ENCODE assay signal across 11 cellular contexts in the genomic region with DNA sequence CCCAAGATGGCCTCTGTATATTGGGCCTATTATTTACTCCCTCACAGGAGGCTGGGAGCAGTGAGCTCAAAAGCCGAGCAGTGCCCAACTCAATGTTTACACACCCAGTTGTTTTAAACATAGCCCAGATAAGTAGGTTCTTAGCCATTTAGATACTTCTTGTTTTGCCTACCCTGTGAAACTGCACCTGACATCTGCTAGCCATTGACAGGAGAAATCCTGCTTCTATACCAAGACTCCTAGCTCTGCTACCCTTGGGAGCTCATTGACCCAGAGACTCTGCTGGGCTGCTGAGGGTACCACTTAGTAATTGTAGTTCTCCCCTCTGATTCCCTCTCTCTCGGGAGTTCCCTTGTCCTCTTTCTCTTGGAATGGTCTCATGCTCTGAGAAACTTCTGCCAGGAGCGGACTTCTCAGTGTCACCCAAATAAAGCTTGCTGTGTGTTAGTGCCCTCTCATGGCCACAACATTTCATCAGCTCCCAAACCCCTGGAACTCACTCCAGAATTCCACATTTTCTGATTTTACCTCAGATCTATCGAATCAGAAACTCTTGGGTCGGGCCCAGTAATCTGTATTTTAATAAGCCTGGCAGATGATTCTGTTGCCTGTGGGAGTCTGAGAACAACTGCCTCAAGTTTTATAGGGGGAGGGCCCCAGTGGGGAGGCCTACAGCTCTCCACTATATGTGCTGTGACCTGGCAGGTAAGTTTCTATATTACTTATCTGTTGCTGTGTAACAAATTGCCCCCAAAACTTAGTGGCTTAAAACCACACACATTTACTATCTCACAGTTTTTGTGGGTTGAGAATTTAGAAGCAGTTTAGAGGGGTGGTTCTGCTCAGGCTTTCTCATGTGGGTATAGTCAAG.
A peak's percentile ranks its signal among the peaks of the same experiment; 100 is the strongest.
DNase-seq lines count a peak whose midpoint lies in the region; ATAC-seq, FAIRE-seq and TF ChIP-seq lines count a peak whose summit lies in the region.
"Had no signal": no experiment of that assay in that cellular context is flagged by ENCODE, and none has a peak within 500 bp of the region (broad histone marks: within the 10 kb centered on the region; RNA-seq: fewer than 3 reads in every experiment).

No MANE protein-coding gene starts in this region.

- TF ChIP-seq RAD21 in K562 (CRISPR knock-in tag; conservative IDR thresholded peaks at IDR 0.05 in 1 of 2, IDR thresholded peaks at IDR 0.05 in 1 of 2), result peak; percentile 65 to 72

- CTCF ChIA-PET in K562 (lab: Yijun Ruan, JAX; ENCODE audit: low intra/inter-chr PET ratio), result interaction anchor here (1.3 kb wide), 1 partner anchor 145 kb away, joined by 5 read pairs; no protein-coding TSS in a partner anchor

- H3K27me3 ChIP-seq in K562 (ENCODE audit: control insufficient read depth in 2 of 2, insufficient read depth in 2 of 2, low read length in 2 of 2) (no peaks in the 10 kb centered on the region), left lung (no peaks in the 10 kb centered on the region)

- H3K4me3 Mint-ChIP-seq in HFFc6, result no peak overlapping the region
- H3K4me3 Mint-ChIP-seq: activated naive CD8-positive, alpha-beta T cell treated with anti-CD3 and anti-CD28 coated beads for 36 hours had no signal

- H3K4me1 ChIP-seq in K562 (replicated peaks in 1 of 2; ENCODE audit: control insufficient read depth in 2 of 2, insufficient read depth in 2 of 2, low read length in 2 of 2) (no peaks in the 10 kb centered on the region), left lung (no peaks in the 10 kb centered on the region)

- no peak for TF ChIP-seq EP300 in K562 (IDR thresholded peaks at IDR 0.05; ENCODE audit: low read length)

- DNase-seq in AG09319 (ENCODE audit: extremely low read depth, low read depth) (peak; percentile 4), HFFc6 (peak; percentile 30), K562 (ENCODE audit: extremely low read depth in 1 of 4, low spot score in 3 of 4) (peak in 1 of 4 experiments; percentile 3), left lung (no peak), 8988T (no peak)
- DNase-seq: activated naive CD8-positive, alpha-beta T cell treated with anti-CD3 and anti-CD28 coated beads for 36 hours; GF-D8; islet precursor cell had no signal

- no peak for TF ChIP-seq POLR2A in K562 (conservative IDR thresholded peaks at IDR 0.05)

- H3K9me3 ChIP-seq in K562 (replicated peaks; ENCODE audit: control insufficient read depth, insufficient read depth, low read depth, low read length) (no peaks in the 10 kb centered on the region), left lung (no peaks in the 10 kb centered on the region)

- BruUV-seq in K562 (replicated peaks; lab: Mats Ljungman, UMichigan), result no TSS peak

- no peaks in the 10 kb centered on the region for H3K36me3 Mint-ChIP-seq in HFFc6 (ENCODE audit: low read depth)
- H3K36me3 Mint-ChIP-seq: activated naive CD8-positive, alpha-beta T cell treated with anti-CD3 and anti-CD28 coated beads for 36 hours had no signal

- FAIRE-seq in K562 (lab: Jason Lieb, UNC), result no peak

- intact Hi-C loops in K562 (cut with micrococcal nuclease) (loop anchor here (1.0 kb wide), 1 partner anchor 145 kb away; no protein-coding TSS in a partner anchor), left lung (cut with DNase I) (no loop called here)

- H3K27ac Mint-ChIP-seq in HFFc6, result no peak overlapping the region
- H3K27ac Mint-ChIP-seq: activated naive CD8-positive, alpha-beta T cell treated with anti-CD3 and anti-CD28 coated beads for 36 hours had no signal

- H3K4me2 ChIP-seq in K562 (ENCODE audit: insufficient read depth, low read length), result no peak overlapping the region

- H2AFZ ChIP-seq in K562 (ENCODE audit: low read depth, low read length), result no peak overlapping the region

- no peaks in the 10 kb centered on the region; the same call in 1 of the 2 replicates for H3K4me1 Mint-ChIP-seq in HFFc6 (ENCODE audit: low read depth)
- H3K4me1 Mint-ChIP-seq: activated naive CD8-positive, alpha-beta T cell treated with anti-CD3 and anti-CD28 coated beads for 36 hours had no signal

- H3K27ac ChIP-seq in K562 (ENCODE audit: extremely low read depth, low read depth, low read length) (no peak overlapping the region), left lung (no peak overlapping the region)

- H3K36me3 ChIP-seq in K562 (ENCODE audit: control insufficient read depth, insufficient read depth, low read length) (no peaks in the 10 kb centered on the region), left lung (no peaks in the 10 kb centered on the region)

- H3K27me3 Mint-ChIP-seq in HFFc6 (ENCODE audit: insufficient read depth), result peaks cover 13% of the 10 kb centered on the region

- H3K9me1 ChIP-seq in K562 (ENCODE audit: control insufficient read depth, insufficient read depth, low read length), result no peaks in the 10 kb centered on the region

- peak; percentile 68; the same call in 2 of the 3 replicates for ATAC-seq in K562
- ATAC-seq in left lung, result peak; percentile 73
- no peak for ATAC-seq in GM18511 (IDR thresholded peaks at IDR 0.05; ENCODE audit: unreplicated experiment)
- ATAC-seq in HG02970 (IDR thresholded peaks at IDR 0.05; ENCODE audit: low FRiP score, unreplicated experiment), result no peak
- ATAC-seq in GM19351 (IDR thresholded peaks at IDR 0.05; ENCODE audit: unreplicated experiment), result no peak

- H3K4me3 ChIP-seq in K562 (no peak overlapping the region), left lung (no peak overlapping the region)

- in situ Hi-C loops in K562 (cut with MboI), result loop anchor here (10.0 kb wide), 1 partner anchor 143 kb away; no protein-coding TSS in a partner anchor

- POLR2A ChIA-PET in K562 (lab: Yijun Ruan, JAX), result interaction anchor here (0.5 kb wide), 1 partner anchor 1735 kb away, joined by 3 read pairs; no protein-coding TSS in a partner anchor

- H3K9me3 Mint-ChIP-seq in HFFc6, result no peaks in the 10 kb centered on the region
- H3K9me3 Mint-ChIP-seq: activated naive CD8-positive, alpha-beta T cell treated with anti-CD3 and anti-CD28 coated beads for 36 hours had no signal

- no peaks in the 10 kb centered on the region for H3K79me2 ChIP-seq in K562 (ENCODE audit: control insufficient read depth, insufficient read depth, low read length)

- TF ChIP-seq CTCF in AG09319 (IDR thresholded peaks at IDR 0.05; ENCODE audit: low read depth, low read length) (peak; percentile 64), HFFc6 (IDR thresholded peaks at IDR 0.05) (peak; percentile 71), K562 (IDR thresholded peaks at IDR 0.05 in 2 of 3, conservative IDR thresholded peaks at IDR 0.05 in 1 of 3; ENCODE audit: insufficient read depth in 2 of 3, low read depth in 1 of 3, low read length in 3 of 3) (peak; percentile 25 to 39 (median 35); a peak in 4 of 6 replicates), left lung (IDR thresholded peaks at IDR 0.05) (no peak)

- no peak overlapping the region for H3K9ac ChIP-seq in K562 (ENCODE audit: insufficient read depth in 1 of 2, low read depth in 2 of 2, low read length in 2 of 2)

- no peaks in the 10 kb centered on the region for H4K20me1 ChIP-seq in K562 (replicated peaks; ENCODE audit: control insufficient read depth, insufficient read depth, low read length)

- WGBS in K562 (ENCODE audit: insufficient coverage, low coverage, missing lambda C conversion rate), result 5% methylated on average over 5 of the region's 5 CpGs

TF ChIP-seq in K562, 482 proteins besides CTCF, POLR2A, EP300 and RAD21:
- TF ChIP-seq FOXM1 (IDR thresholded peaks at IDR 0.05; ENCODE audit: low read depth), result no peak
- TF ChIP-seq FOXM1 (CRISPR knock-in tag; IDR thresholded peaks at IDR 0.05; ENCODE audit: low read depth), result no peak
- no peak for TF ChIP-seq ZNF3 (CRISPR knock-in tag; IDR thresholded peaks at IDR 0.05)
- no peak for TF ChIP-seq GTF2F1 (IDR thresholded peaks at IDR 0.05; ENCODE audit: low read depth, low read length)
- no peak for TF ChIP-seq HNRNPK (IDR thresholded peaks at IDR 0.05; ENCODE audit: low read depth, low read length, poor library complexity, severe bottlenecking)
- TF ChIP-seq, protein P1, sequence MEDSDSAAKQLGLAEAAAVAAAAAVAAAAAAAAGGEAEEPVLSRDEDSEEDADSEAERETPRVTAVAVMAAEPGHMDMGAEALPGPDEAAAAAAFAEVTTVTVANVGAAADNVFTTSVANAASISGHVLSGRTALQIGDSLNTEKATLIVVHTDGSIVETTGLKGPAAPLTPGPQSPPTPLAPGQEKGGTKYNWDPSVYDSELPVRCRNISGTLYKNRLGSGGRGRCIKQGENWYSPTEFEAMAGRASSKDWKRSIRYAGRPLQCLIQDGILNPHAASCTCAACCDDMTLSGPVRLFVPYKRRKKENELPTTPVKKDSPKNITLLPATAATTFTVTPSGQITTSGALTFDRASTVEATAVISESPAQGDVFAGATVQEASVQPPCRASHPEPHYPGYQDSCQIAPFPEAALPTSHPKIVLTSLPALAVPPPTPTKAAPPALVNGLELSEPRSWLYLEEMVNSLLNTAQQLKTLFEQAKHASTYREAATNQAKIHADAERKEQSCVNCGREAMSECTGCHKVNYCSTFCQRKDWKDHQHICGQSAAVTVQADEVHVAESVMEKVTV (CRISPR knock-in tag; IDR thresholded peaks at IDR 0.05), result peak; percentile 43; the same call in 1 of the 2 replicates
- no peak for TF ChIP-seq HEY1 (CRISPR knock-in tag; IDR thresholded peaks at IDR 0.05; ENCODE audit: borderline replicate concordance)

Comparison
In these comparisons a context has a peak if more than half of its experiments do, and no peak if none do; other contexts are left out.
1. DNase-seq: peak in AG09319 (single experiment) and HFFc6 (single experiment); none in left lung (0 of 2) and 8988T (single experiment).
2. CTCF ChIP-seq: peak in AG09319 (single experiment), HFFc6 (single experiment) and K562 (3 of 3); none in left lung (0 of 2).
3. ATAC-seq: peak in K562 (single experiment) and left lung (single experiment); none in GM18511 (single experiment), HG02970 (single experiment) and GM19351 (single experiment).